Comparison of ENCODE assay signal across 10 cellular contexts in the genomic region with DNA sequence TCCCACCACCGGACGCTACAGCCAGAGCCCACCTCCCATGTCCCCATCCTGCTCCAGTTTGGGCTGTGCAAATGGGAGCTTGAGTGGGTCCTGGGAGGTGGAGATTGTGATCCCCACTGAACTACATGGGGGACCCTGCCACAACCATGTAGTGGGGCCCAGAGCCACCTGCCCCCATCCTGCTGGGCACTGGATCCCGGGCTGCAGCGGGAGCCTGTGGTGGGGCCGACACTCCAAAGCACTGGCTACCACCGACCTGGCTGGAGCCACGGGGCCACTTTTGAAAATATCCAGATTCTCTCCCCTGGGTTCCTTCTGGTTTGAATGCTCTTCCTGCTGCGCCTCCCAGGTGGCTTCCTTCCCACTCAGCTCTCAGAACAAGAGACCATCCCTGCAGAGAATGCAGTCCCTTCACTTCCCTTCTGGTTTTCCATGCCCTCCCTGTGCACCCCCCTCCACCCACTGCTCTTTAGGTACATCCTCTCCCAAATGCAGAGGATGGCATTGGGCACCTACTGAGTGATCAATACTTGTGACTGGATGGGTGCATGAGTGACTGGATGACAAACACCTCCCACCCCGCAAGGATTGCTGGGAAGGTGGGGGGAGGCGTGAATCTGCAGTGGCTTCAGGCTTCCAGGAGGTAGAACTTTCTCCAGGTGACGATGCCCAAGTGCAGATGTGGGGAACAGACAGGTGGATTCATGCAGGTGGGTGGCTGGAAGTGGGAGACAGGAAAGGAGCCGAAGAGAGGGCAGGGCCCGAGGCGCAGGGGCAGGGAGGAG. TPM values are rescaled to one million over a fixed set of nuclear protein-coding genes. Genes with fewer than 3 reads are reported as not detected.
DNase-seq lines count a peak whose midpoint lies in the region; ATAC-seq, FAIRE-seq and TF ChIP-seq lines count a peak whose summit lies in the region.
"Had no signal": no experiment of that assay in that cellular context is flagged by ENCODE, and none has a peak within 500 bp of the region (broad histone marks: within the 10 kb centered on the region; RNA-seq: fewer than 3 reads in every experiment).

No MANE protein-coding gene starts in this region.

- no peaks in the 10 kb centered on the region for H3K79me2 ChIP-seq in PC-3 (ENCODE audit: low read length)

- no peaks in the 10 kb centered on the region for H4K20me1 ChIP-seq in PC-3 (ENCODE audit: low read length)

- H3K4me1 ChIP-seq in PC-3 (ENCODE audit: insufficient read depth, low read length) = peaks cover 21% of the 10 kb centered on the region
- H3K4me1 ChIP-seq in esophagus squamous epithelium = peaks cover 15 to 48% (median 28%) of the 10 kb centered on the region in 3 donors
- H3K4me1 ChIP-seq in rectal smooth muscle tissue (ENCODE audit: control insufficient read depth, insufficient read depth, low read length) = peaks cover 1% of the 10 kb centered on the region

- no peak overlapping the region for H3K9ac ChIP-seq in PC-3 (ENCODE audit: low read length)
- H3K9ac ChIP-seq in rectal smooth muscle tissue (ENCODE audit: low read length) = no peak overlapping the region

- H3K9me2 ChIP-seq in PC-3 (replicated peaks; ENCODE audit: low read length) = no peaks in the 10 kb centered on the region

- H3K36me3 ChIP-seq in PC-3 (ENCODE audit: low read depth, low read length) = no peaks in the 10 kb centered on the region
- H3K36me3 ChIP-seq in esophagus squamous epithelium = no peaks in the 10 kb centered on the region
- no peaks in the 10 kb centered on the region for H3K36me3 ChIP-seq in rectal smooth muscle tissue (ENCODE audit: control insufficient read depth, insufficient read depth, low read length)

- H3F3A ChIP-seq in PC-3 (ENCODE audit: low read length, unreplicated experiment) = peaks cover 3% of the 10 kb centered on the region

- ATAC-seq in PC-3 = no peak
- ATAC-seq in GM19467 (IDR thresholded peaks at IDR 0.05; ENCODE audit: unreplicated experiment) = no peak

- TF ChIP-seq CTCF in PC-3 (conservative IDR thresholded peaks at IDR 0.05; ENCODE audit: low read depth, low read length) = no peak
- no peak for TF ChIP-seq CTCF in esophagus squamous epithelium (IDR thresholded peaks at IDR 0.05)

- H3K4me3 ChIP-seq in PC-3 (ENCODE audit: low read length) = peak overlapping the region; percentile 83
- peak overlapping the region in 3 of 4 donors; percentile 60 to 94 (median 82) for H3K4me3 ChIP-seq in esophagus squamous epithelium
- H3K4me3 ChIP-seq in rectal smooth muscle tissue (ENCODE audit: low read length) = peak overlapping the region; percentile 66

- H2AFZ ChIP-seq in PC-3 (ENCODE audit: low read length) = peak overlapping the region; percentile 85

- H3K27ac ChIP-seq in PC-3 (ENCODE audit: low read length) (no peak overlapping the region), esophagus squamous epithelium (peak overlapping the region in 1 of 4 donors; percentile 91), rectal smooth muscle tissue (ENCODE audit: low read depth, low read length) (no peak overlapping the region)

- peak overlapping the region; percentile 99 for H3K4me2 ChIP-seq in PC-3 (ENCODE audit: low read length)

- no peaks in the 10 kb centered on the region for H3K9me3 ChIP-seq in PC-3 (ENCODE audit: low read length)
- H3K9me3 ChIP-seq in esophagus squamous epithelium = no peaks in the 10 kb centered on the region

- no peak for TF ChIP-seq POLR2A in GM12892 (IDR thresholded peaks at IDR 0.05; ENCODE audit: low read depth, low read length)
- no peak for TF ChIP-seq POLR2A in esophagus squamous epithelium (IDR thresholded peaks at IDR 0.05)

- FAIRE-seq in GM12892 (lab: Jason Lieb, UNC) (peak; percentile 24), RCC 7860 (lab: Jason Lieb, UNC) (no peak)
- FAIRE-seq: islet of Langerhans had no signal

- H3K27me3 ChIP-seq in PC-3 (ENCODE audit: low read length) = no peaks in the 10 kb centered on the region
- H3K27me3 ChIP-seq in esophagus squamous epithelium = no peaks in the 10 kb centered on the region
- H3K27me3 ChIP-seq in rectal smooth muscle tissue (ENCODE audit: control insufficient read depth, insufficient read depth, low read length) = no peaks in the 10 kb centered on the region

- intact Hi-C loops in PC-3 (cut with micrococcal nuclease) = no loop called here
- intact Hi-C loops in esophagus squamous epithelium (cut with DNase I) = loop anchor here (10.0 kb wide), 1 partner anchor 210 kb away; a partner anchor contains a TSS

- CTCF ChIA-PET in PC-3 (lab: Charles Lee) = no interaction called here

- POLR2A ChIA-PET in PC-3 (lab: Charles Lee; ENCODE audit: unreplicated experiment) = no interaction called here

- BruUV-seq in PC-3 (replicated peaks; lab: Mats Ljungman, UMichigan) = no TSS peak

- DNase-seq in GM12892 (ENCODE audit: insufficient read length) (no peak), PC-3 (no peak), esophagus squamous epithelium (lab: John Stamatoyannopoulos, UW) (no peak), activated gamma-delta T cell treated with Interleukin-2 at 50 U/mL for 16 hours (no peak), RCC 7860 (ENCODE audit: low spot score) (no peak)
- no peak for DNase-seq in stimulated activated naive CD4-positive, alpha-beta T cell (lab: John Stamatoyannopoulos, UW)
- DNase-seq: NCI-H187 treated with DMSO at 0.1 percent for 48 hours had no signal

- 70 to 80% methylated on average over 10 of the region's 14 CpGs for WGBS in esophagus squamous epithelium, 2 donors

RNA-seq across cellular contexts. Expression of a gene that starts 0.8 kb away (rescaled TPM):
- 19.5 TPM for polyA plus RNA-seq in GM12892 (2012; ENCODE audit: missing spikeins)
- total RNA-seq in PC-3 (2014; rRNA removed) (66.8 and 77.0 TPM in 2 replicates), esophagus squamous epithelium (10 to 100 TPM; 13.5 to 38.0 (median 31.5) TPM)

RNA-seq across cellular contexts. Expression of a gene that starts 5.4 kb away (rescaled TPM):
- polyA plus RNA-seq in GM12892 (2012; ENCODE audit: missing spikeins) = 0.13 TPM
- total RNA-seq in PC-3 (2014; rRNA removed) (26.0 and 28.1 TPM in 2 replicates), esophagus squamous epithelium (10 to 100 TPM in 2 of 4 donors, 1 to 10 TPM in 2; 1.6 to 15.7 (median 8.0) TPM)

RNA-seq across cellular contexts. Expression of a gene that starts 25.7 kb away (rescaled TPM):
- polyA plus RNA-seq in GM12892 (2012; ENCODE audit: missing spikeins) = 67.3 TPM
- 560 and 576 TPM in 2 replicates for total RNA-seq in PC-3 (2014; rRNA removed)
- 100 to 1,000 TPM; 112 to 192 (median 135) TPM for total RNA-seq in esophagus squamous epithelium

RNA-seq across cellular contexts. Expression of a gene that starts 34.1 kb away (rescaled TPM):
- 32.9 TPM for polyA plus RNA-seq in GM12892 (2012; ENCODE audit: missing spikeins)
- total RNA-seq in PC-3 (2014; rRNA removed) (183 and 203 TPM in 2 replicates), esophagus squamous epithelium (10 to 100 TPM; 46.6 to 70.5 (median 63.5) TPM)
